Comparison of ENCODE assay signal across 12 cellular contexts in the genomic region with DNA sequence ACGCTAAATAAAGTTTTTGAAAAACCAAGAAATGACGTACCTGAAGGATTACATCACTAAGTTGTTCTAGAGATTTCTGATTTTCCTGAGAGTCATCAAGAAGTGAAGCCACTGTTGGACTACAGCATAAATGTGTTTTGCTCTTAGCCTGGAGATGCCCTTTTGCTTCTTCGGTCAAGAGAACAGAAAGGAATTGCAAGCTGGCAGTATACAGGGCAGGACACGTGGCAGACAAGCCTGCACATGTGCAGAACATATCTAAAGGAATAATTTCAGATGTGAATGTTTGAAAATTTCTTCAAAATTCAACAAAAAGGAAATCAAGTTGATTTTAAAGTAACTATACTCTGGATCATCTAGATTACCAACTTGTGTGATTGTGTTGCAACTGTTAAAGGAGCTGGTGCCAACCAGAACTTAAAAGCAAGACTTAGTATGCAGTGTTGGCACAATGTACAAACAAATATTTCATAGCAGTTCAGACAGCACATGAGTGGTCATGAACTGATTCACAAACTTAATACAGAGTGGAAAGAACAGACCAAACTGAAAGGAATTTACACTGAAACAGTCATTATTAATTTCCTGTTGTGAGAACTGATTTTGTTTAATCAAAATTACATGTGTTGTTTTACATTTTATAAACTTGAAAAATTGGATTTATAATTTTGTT.
DNase-seq lines count a peak whose midpoint lies in the region; ATAC-seq, FAIRE-seq and TF ChIP-seq lines count a peak whose summit lies in the region.
"Had no signal": no experiment of that assay in that cellular context is flagged by ENCODE, and none has a peak within 500 bp of the region (broad histone marks: within the 10 kb centered on the region; RNA-seq: fewer than 3 reads in every experiment).

No MANE protein-coding gene starts in this region.

- peak overlapping the region; percentile 86 for H3K4me2 ChIP-seq in mammary epithelial cell (ENCODE audit: insufficient read depth, low read depth, low read length)

- peak overlapping the region; percentile 88 for H3K9ac ChIP-seq in mammary epithelial cell (ENCODE audit: insufficient read depth, low read length)

- 17% methylated on average over 4 of the region's 4 CpGs for WGBS in mammary epithelial cell (ENCODE audit: low coverage, missing lambda C conversion rate)

- H3K4me1 ChIP-seq in mammary epithelial cell (ENCODE audit: insufficient read depth, low read length), result peaks cover 20% of the 10 kb centered on the region
- H3K4me1 ChIP-seq: upper lobe of left lung had no signal

- peak; percentile 79 for ATAC-seq in left ventricle myocardium superior
- no peak for ATAC-seq in HG02763 (IDR thresholded peaks at IDR 0.05; ENCODE audit: unreplicated experiment)

- no peaks in the 10 kb centered on the region for H4K20me1 ChIP-seq in mammary epithelial cell (ENCODE audit: insufficient read depth, low read length)

- TF ChIP-seq CTCF in HFF-Myc (IDR thresholded peaks at IDR 0.05; ENCODE audit: low read depth, low read length, missing control alignments), result no peak
- no peak for TF ChIP-seq CTCF in mammary epithelial cell (conservative IDR thresholded peaks at IDR 0.05 in 1 of 2, IDR thresholded peaks at IDR 0.05 in 1 of 2; ENCODE audit: extremely low read depth in 1 of 2, insufficient read depth in 1 of 2, low read depth in 1 of 2, low read length in 2 of 2)
- TF ChIP-seq CTCF in GM13977 (IDR thresholded peaks at IDR 0.05; ENCODE audit: extremely low read depth, insufficient read depth, missing control alignments), result no peak

- intact Hi-C loops in mammary epithelial cell (cut with micrococcal nuclease), result loop anchor here (5.0 kb wide), 1 partner anchor 284 kb away; no protein-coding TSS in a partner anchor
- intact Hi-C loops in left ventricle myocardium superior (cut with micrococcal nuclease), result no loop called here

- no peaks in the 10 kb centered on the region for H3K27me3 ChIP-seq in mammary epithelial cell (ENCODE audit: insufficient read depth, low read length)
- H3K27me3 ChIP-seq: upper lobe of left lung had no signal

- H3K4me3 ChIP-seq in HFF-Myc (replicated peaks; ENCODE audit: low read depth, low read length) (no peak overlapping the region), mammary epithelial cell (replicated peaks in 1 of 3; ENCODE audit: insufficient read depth in 1 of 3, low read depth in 2 of 3, low read length in 3 of 3) (peak overlapping the region; percentile 55 to 100 (median 83))
- H3K4me3 ChIP-seq: upper lobe of left lung had no signal

- peak; percentile 82 for FAIRE-seq in A204.1 (lab: Jason Lieb, UNC)

- in situ Hi-C loops in mammary epithelial cell (cut with MboI; ENCODE audit: low sequenced_read_pairs in 2 of 2), result no loop called here
- in situ Hi-C loops in GM13977 (cut with MboI; ENCODE audit: low pct_unique_long_range_greater_than_20kb, low sequenced_read_pairs, unreplicated experiment), result no loop called here

- DNase-seq in HFF-Myc (ENCODE audit: extremely low read depth, low read depth) (peak; percentile 11), mammary epithelial cell (peak; percentile 83), left ventricle myocardium superior (peak; percentile 33), GM13977 (ENCODE audit: low spot score) (no peak), DMS 273 treated with DMSO at 0.1 percent for 48 hours (lab: John Stamatoyannopoulos, UW) (no peak), SHP77 treated with DMSO at 0.1 percent for 48 hours (lab: John Stamatoyannopoulos, UW) (no peak)
- DNase-seq: AML-193, NCI-H1092 treated with DMSO at 0.1 percent for 48 hours, NCI-H446, upper lobe of left lung had no signal

- dilution Hi-C loops in mammary epithelial cell (cut with HindIII; ENCODE audit: low sequenced_read_pairs), result no loop called here

- H3K79me2 ChIP-seq in mammary epithelial cell (ENCODE audit: insufficient read depth, low read length), result peaks cover 45% of the 10 kb centered on the region

- no TSS peak for BruUV-seq in mammary epithelial cell (replicated peaks; lab: Mats Ljungman, UMichigan)

- no peaks in the 10 kb centered on the region for H3K9me3 ChIP-seq in mammary epithelial cell (replicated peaks; ENCODE audit: insufficient read depth, low read length)
- H3K9me3 ChIP-seq: upper lobe of left lung had no signal

- peaks cover 2% of the 10 kb centered on the region for H3K36me3 ChIP-seq in mammary epithelial cell (ENCODE audit: insufficient read depth, low read length)

- peak overlapping the region; percentile 75 for H2AFZ ChIP-seq in mammary epithelial cell (ENCODE audit: low read depth, low read length)

- peak overlapping the region; percentile 97 for H3K27ac ChIP-seq in mammary epithelial cell (ENCODE audit: insufficient read depth, low read depth, low read length)
- H3K27ac ChIP-seq: upper lobe of left lung had no signal

- CTCF ChIA-PET in mammary epithelial cell (lab: Charles Lee; ENCODE audit: low non-redundant PET), result no interaction called here

Comparison
In these comparisons a context has a peak if more than half of its experiments do, and no peak if none do; other contexts are left out.
1. DNase-seq: peak in HFF-Myc (single experiment), mammary epithelial cell (single experiment) and left ventricle myocardium superior (single experiment); none in GM13977 (single experiment), DMS 273 treated with DMSO at 0.1 percent for 48 hours (single experiment) and SHP77 treated with DMSO at 0.1 percent for 48 hours (single experiment).